ENCODE assay signal across 1 cellular context in genomic region chr11:66080055-66080817, GRCh38.
TF ChIP-seq lines count a peak whose summit lies in the region.

No MANE protein-coding gene starts in this region.

TF ChIP-seq in IMR-90, 13 proteins besides CTCF, POLR2A, EP300 and RAD21 (continued from another document):
- TF ChIP-seq USF2 (IDR thresholded peaks at IDR 0.05; ENCODE audit: low read depth, low read length): no peak
- peak; percentile 64 for TF ChIP-seq RCOR1 (IDR thresholded peaks at IDR 0.05; ENCODE audit: insufficient replicate concordance, low read length)
- no peak for TF ChIP-seq CHD1 (IDR thresholded peaks at IDR 0.05; ENCODE audit: low read depth, low read length)
- peak; percentile 62 for TF ChIP-seq FOS (IDR thresholded peaks at IDR 0.05; ENCODE audit: low read depth, low read length)
- TF ChIP-seq MAZ (IDR thresholded peaks at IDR 0.05; ENCODE audit: borderline replicate concordance, low read depth, low read length): 0 out of 2 replicates have a peak, but pooled peaks have one; percentile 15
- no peak for TF ChIP-seq MAFK (IDR thresholded peaks at IDR 0.05; ENCODE audit: low read depth, low read length)
- no peak for TF ChIP-seq RFX5 (IDR thresholded peaks at IDR 0.05; ENCODE audit: low read depth, low read length)
- TF ChIP-seq CEBPB (IDR thresholded peaks at IDR 0.05; ENCODE audit: low read depth, low read length): peak; percentile 51; the same call in 1 of the 2 replicates
- TF ChIP-seq NFE2L2 (IDR thresholded peaks at IDR 0.05; ENCODE audit: low read depth, low read length): no peak
- no peak for TF ChIP-seq SMC3 (IDR thresholded peaks at IDR 0.05; ENCODE audit: low read depth, low read length)
- no peak for TF ChIP-seq MXI1 (IDR thresholded peaks at IDR 0.05; ENCODE audit: borderline replicate concordance, low read depth, low read length)
- TF ChIP-seq ELK1 (IDR thresholded peaks at IDR 0.05; ENCODE audit: borderline replicate concordance, low read depth, low read length): no peak
